In genomic region chr22:41762980-41763779, GRCh38 we compare ENCODE assay signal across 8 cellular contexts. TPM values are rescaled to one million over a fixed set of nuclear protein-coding genes. Genes with fewer than 3 reads are reported as not detected.
DNase-seq lines count a peak whose midpoint lies in the region; ATAC-seq and TF ChIP-seq lines count a peak whose summit lies in the region.

No MANE protein-coding gene starts in this region.

- peak; percentile 84 for DNase-seq in ELF-1 (ENCODE audit: low read depth, low spot score)
- DNase-seq in MM.1S = peak; percentile 61
- DNase-seq in activated CD8-positive, alpha-beta T cell treated with anti-CD3 and anti-CD28 coated beads for 36 hours = peak; percentile 68
- DNase-seq in iPS DF 19.7 (ENCODE audit: low read depth, low spot score) = peak; percentile 69
- no peak for DNase-seq in NCI-H1048 (lab: John Stamatoyannopoulos, UW)
- DNase-seq in sigmoid colon = no peak
- DNase-seq in ascending aorta (ENCODE audit: low spot score in 2 of 2) = no peak

- no peaks in the 10 kb centered on the region; the same call in 1 of the 2 replicates for H3K36me3 ChIP-seq in MM.1S (replicated peaks; ENCODE audit: insufficient read depth, low read length)
- no peaks in the 10 kb centered on the region for H3K36me3 ChIP-seq in sigmoid colon
- no peaks in the 10 kb centered on the region for H3K36me3 ChIP-seq in ascending aorta

- no peak for TF ChIP-seq POLR2A in sigmoid colon (IDR thresholded peaks at IDR 0.05)

- no peaks in the 10 kb centered on the region for H3K36me3 Mint-ChIP-seq in activated CD8-positive, alpha-beta T cell treated with anti-CD3 and anti-CD28 coated beads for 36 hours (ENCODE audit: low read depth)

- H3K27ac ChIP-seq in MM.1S (ENCODE audit: low read length) (peak overlapping the region; percentile 15; the same call in 1 of the 2 replicates), sigmoid colon (no peak overlapping the region), ascending aorta (no peak overlapping the region)

- ATAC-seq in activated CD8-positive, alpha-beta T cell treated with anti-CD3 and anti-CD28 coated beads for 36 hours = peak; percentile 66
- ATAC-seq in GM19467 (IDR thresholded peaks at IDR 0.05; ENCODE audit: unreplicated experiment) = no peak

- H3K27me3 ChIP-seq in MM.1S (replicated peaks; ENCODE audit: insufficient read depth, low read length) = no peaks in the 10 kb centered on the region
- H3K27me3 ChIP-seq in sigmoid colon = no peaks in the 10 kb centered on the region
- H3K27me3 ChIP-seq in ascending aorta = no peaks in the 10 kb centered on the region

- H3K4me1 ChIP-seq in MM.1S (ENCODE audit: low read length) (peaks cover 4% of the 10 kb centered on the region; the same call in 1 of the 2 replicates), sigmoid colon (no peaks in the 10 kb centered on the region), ascending aorta (no peaks in the 10 kb centered on the region)

- H4K20me1 ChIP-seq in MM.1S (ENCODE audit: insufficient read depth, low read length) = no peaks in the 10 kb centered on the region

- CTCF ChIA-PET in activated CD8-positive, alpha-beta T cell treated with anti-CD3 and anti-CD28 coated beads for 36 hours (lab: Charles Lee) = interaction anchor here (0.8 to 1.4 kb wide), 6 partner anchors 9 to 90 kb away, joined by 3 to 8 read pairs (median 4); no protein-coding TSS in a partner anchor

- no peaks in the 10 kb centered on the region for H3K79me2 ChIP-seq in MM.1S (ENCODE audit: low read length)

- 0 out of 2 replicates have a peak, but pooled peaks cover 5% of the 10 kb centered on the region for H3F3A ChIP-seq in MM.1S (ENCODE audit: insufficient read depth, low read length)

- intact Hi-C loops in activated CD8-positive, alpha-beta T cell treated with anti-CD3 and anti-CD28 coated beads for 36 hours (cut with micrococcal nuclease) = no loop called here
- intact Hi-C loops in sigmoid colon (cut with DNase I) (no loop called here), ascending aorta (cut with DNase I) (no loop called here)

- no peak overlapping the region for H3K4me3 Mint-ChIP-seq in activated CD8-positive, alpha-beta T cell treated with anti-CD3 and anti-CD28 coated beads for 36 hours

- no peak overlapping the region for H2AFZ ChIP-seq in MM.1S (ENCODE audit: low read length)

- TF ChIP-seq CTCF in MM.1S (IDR thresholded peaks at IDR 0.05; ENCODE audit: low read length) = peak; percentile 68
- TF ChIP-seq CTCF in activated CD8-positive, alpha-beta T cell treated with anti-CD3 and anti-CD28 coated beads for 36 hours (IDR thresholded peaks at IDR 0.05) = peak; percentile 62
- no peak for TF ChIP-seq CTCF in sigmoid colon (IDR thresholded peaks at IDR 0.05)
- TF ChIP-seq CTCF in ascending aorta (IDR thresholded peaks at IDR 0.05) = no peak

- H3K4me2 ChIP-seq in MM.1S (ENCODE audit: low read depth, low read length) = no peak overlapping the region

- H3K27ac Mint-ChIP-seq in activated CD8-positive, alpha-beta T cell treated with anti-CD3 and anti-CD28 coated beads for 36 hours = no peak overlapping the region

- H3K27me3 Mint-ChIP-seq in activated CD8-positive, alpha-beta T cell treated with anti-CD3 and anti-CD28 coated beads for 36 hours = no peaks in the 10 kb centered on the region

- no peaks in the 10 kb centered on the region for H3K9me3 Mint-ChIP-seq in activated CD8-positive, alpha-beta T cell treated with anti-CD3 and anti-CD28 coated beads for 36 hours

- H3K4me3 ChIP-seq in MM.1S (ENCODE audit: low read length) (no peak overlapping the region), sigmoid colon (no peak overlapping the region), ascending aorta (no peak overlapping the region)

- H3K4me1 Mint-ChIP-seq in activated CD8-positive, alpha-beta T cell treated with anti-CD3 and anti-CD28 coated beads for 36 hours (ENCODE audit: low read depth) = peaks cover 2% of the 10 kb centered on the region

- H3K9me3 ChIP-seq in MM.1S (replicated peaks; ENCODE audit: insufficient read depth, low read length) = no peaks in the 10 kb centered on the region
- no peaks in the 10 kb centered on the region for H3K9me3 ChIP-seq in sigmoid colon
- no peaks in the 10 kb centered on the region for H3K9me3 ChIP-seq in ascending aorta

- TF ChIP-seq EP300 in sigmoid colon (IDR thresholded peaks at IDR 0.05) = no peak

- 63 to 68% methylated on average over 14 of the region's 14 CpGs for WGBS in sigmoid colon, 2 donors

- no peaks in the 10 kb centered on the region for H3K9me2 ChIP-seq in MM.1S (replicated peaks; ENCODE audit: insufficient read depth, low read length)

- H3K9ac ChIP-seq in MM.1S (ENCODE audit: low read length) = no peak overlapping the region

- POLR2A ChIA-PET in activated CD8-positive, alpha-beta T cell treated with anti-CD3 and anti-CD28 coated beads for 36 hours (lab: Charles Lee) = no interaction called here

RNA-seq across cellular contexts. Expression of gene CCDC134, which starts 37.3 kb away (rescaled TPM):
- total RNA-seq in activated CD8-positive, alpha-beta T cell treated with anti-CD3 and anti-CD28 coated beads for 36 hours = 10 to 100 TPM; 15.2 to 15.9 TPM
- total RNA-seq in sigmoid colon (1 to 10 TPM; 4.5 to 8.6 (median 7.9) TPM), ascending aorta (6.4 TPM)
- polyA plus RNA-seq in sigmoid colon = 1 to 10 TPM in 2 of 3 donors, under 1 TPM in 1; 0.60 to 6.1 (median 3.0) TPM

Comparison
In these comparisons a context has a peak if more than half of its experiments do, and no peak if none do; other contexts are left out.
1. DNase-seq: peak in ELF-1 (single experiment), MM.1S (single experiment), activated CD8-positive, alpha-beta T cell treated with anti-CD3 and anti-CD28 coated beads for 36 hours (single experiment) and iPS DF 19.7 (single experiment); none in NCI-H1048 (single experiment), sigmoid colon (single experiment) and ascending aorta (0 of 2).
2. CTCF ChIP-seq: peak in MM.1S (single experiment) and activated CD8-positive, alpha-beta T cell treated with anti-CD3 and anti-CD28 coated beads for 36 hours (single experiment); none in sigmoid colon (0 of 4) and ascending aorta (0 of 3).